ENCODE assay signal across 16 cellular contexts in genomic region chr7:7220821-7221220, GRCh38. TPM values are rescaled to one million over a fixed set of nuclear protein-coding genes. Genes with fewer than 3 reads are reported as not detected.
DNase-seq lines count a peak whose midpoint lies in the region; ATAC-seq and TF ChIP-seq lines count a peak whose summit lies in the region.
"Had no signal": no experiment of that assay in that cellular context is flagged by ENCODE, and none has a peak within 500 bp of the region (broad histone marks: within the 10 kb centered on the region; RNA-seq: fewer than 3 reads in every experiment).

No MANE protein-coding gene starts in this region.

- H4K8ac ChIP-seq in mesenchymal stem cell (ENCODE audit: low read length), result no peak overlapping the region

- peaks cover 30% of the 10 kb centered on the region for H3K4me1 ChIP-seq in ACC112 (ENCODE audit: control insufficient read depth, insufficient read depth, low read length, unreplicated experiment)
- peaks cover 16% of the 10 kb centered on the region for H3K4me1 ChIP-seq in mammary epithelial cell (ENCODE audit: insufficient read depth, low read length)
- no peaks in the 10 kb centered on the region for H3K4me1 ChIP-seq in mesenchymal stem cell (ENCODE audit: control insufficient read depth, insufficient read depth, low read depth, low read length)

- H2BK15ac ChIP-seq in mesenchymal stem cell (ENCODE audit: low read depth, poor library complexity, severe bottlenecking), result no peak overlapping the region

- no peak for TF ChIP-seq CTCF in mammary epithelial cell (conservative IDR thresholded peaks at IDR 0.05 in 1 of 2, IDR thresholded peaks at IDR 0.05 in 1 of 2; ENCODE audit: extremely low read depth in 1 of 2, insufficient read depth in 1 of 2, low read depth in 1 of 2, low read length in 2 of 2)

- peaks cover 17% of the 10 kb centered on the region for H3K79me1 ChIP-seq in mesenchymal stem cell (replicated peaks; ENCODE audit: low read length, poor library complexity, severe bottlenecking)

- H3K79me2 ChIP-seq in ACC112 (ENCODE audit: control insufficient read depth, insufficient read depth, low read length, unreplicated experiment) (peaks cover 29% of the 10 kb centered on the region), mammary epithelial cell (ENCODE audit: insufficient read depth, low read length) (peaks cover 49% of the 10 kb centered on the region)

- H3K36me3 ChIP-seq in ACC112 (ENCODE audit: insufficient read depth, low read length) (peaks cover 13% of the 10 kb centered on the region; the same call in 1 of the 2 replicates), mammary epithelial cell (ENCODE audit: insufficient read depth, low read length) (no peaks in the 10 kb centered on the region), mesenchymal stem cell (ENCODE audit: control insufficient read depth in 1 of 2, insufficient read depth in 2 of 2, low read depth in 1 of 2, low read length in 2 of 2) (peaks cover 3 to 42% of the 10 kb centered on the region in 2 experiments)

- H2AFZ ChIP-seq in ACC112 (ENCODE audit: low read length, unreplicated experiment), result peak overlapping the region; percentile 11
- no peak overlapping the region for H2AFZ ChIP-seq in mammary epithelial cell (ENCODE audit: low read depth, low read length)
- H2AFZ ChIP-seq in mesenchymal stem cell (ENCODE audit: low read depth, low read length), result no peak overlapping the region

- H4K20me1 ChIP-seq in mammary epithelial cell (ENCODE audit: insufficient read depth, low read length), result no peaks in the 10 kb centered on the region

- no peaks in the 10 kb centered on the region for H3K27me3 Mint-ChIP-seq in T-helper 2 cell treated with Interferon-gamma antibody and Interleukin-4, amounts not matched to agents 5 μg/mL and 100 μg/mL, for 36 hours (ENCODE audit: low read depth)

- H2BK12ac ChIP-seq in mesenchymal stem cell (ENCODE audit: low read length in 2 of 2), result no peak overlapping the region

- H3K27ac ChIP-seq in ACC112 (ENCODE audit: low read depth, low read length) (peak overlapping the region; percentile 69), mammary epithelial cell (ENCODE audit: insufficient read depth, low read depth, low read length) (peak overlapping the region; percentile 50), mesenchymal stem cell (ENCODE audit: low read length, poor library complexity, severe bottlenecking) (no peak overlapping the region)
- H3K27ac ChIP-seq: C4-2B, gastroesophageal sphincter, vagina had no signal

- H3K4me3 ChIP-seq in ACC112 (ENCODE audit: low read depth, low read length), result peak overlapping the region; percentile 55; the same call in 1 of the 2 replicates
- no peak overlapping the region for H3K4me3 ChIP-seq in mammary epithelial cell (replicated peaks in 1 of 3; ENCODE audit: insufficient read depth in 1 of 3, low read depth in 2 of 3, low read length in 3 of 3)
- no peak overlapping the region for H3K4me3 ChIP-seq in mesenchymal stem cell (ENCODE audit: insufficient read depth in 1 of 2, low read depth in 1 of 2, low read length in 2 of 2)
- H3K4me3 ChIP-seq: gastroesophageal sphincter, mucosa of descending colon, vagina had no signal

- no peak overlapping the region for H2BK5ac ChIP-seq in mesenchymal stem cell (ENCODE audit: low read depth, low read length, poor library complexity, severe bottlenecking)

- H3K9ac ChIP-seq in mammary epithelial cell (ENCODE audit: insufficient read depth, low read length), result no peak overlapping the region
- H3K9ac ChIP-seq in mesenchymal stem cell (ENCODE audit: low read length), result peak overlapping the region; percentile 23

- no peak overlapping the region for H3K23ac ChIP-seq in mesenchymal stem cell (ENCODE audit: low read length in 2 of 2)

- H3K9me3 ChIP-seq in mammary epithelial cell (replicated peaks; ENCODE audit: insufficient read depth, low read length), result no peaks in the 10 kb centered on the region
- H3K9me3 ChIP-seq in mesenchymal stem cell (ENCODE audit: control insufficient read depth, low read length), result peaks cover 6% of the 10 kb centered on the region
- H3K9me3 ChIP-seq: gastroesophageal sphincter, mucosa of descending colon, vagina had no signal

- DNase-seq in NCI-H226 (peak; percentile 1), mammary epithelial cell (no peak), mesenchymal stem cell (peak; percentile 77), cerebellum (ENCODE audit: low spot score) (no peak), CD1c-positive myeloid dendritic cell (ENCODE audit: extremely low spot score) (no peak)
- DNase-seq in T-helper 2 cell treated with Interferon-gamma antibody and Interleukin-4, amounts not matched to agents 5 μg/mL and 100 μg/mL, for 36 hours (ENCODE audit: low spot score), result no peak
- DNase-seq: DMS79; mucosa of descending colon; NCI-H1048; NCI-H510A treated with DMSO at 0.1 percent for 48 hours; stimulated activated CD4-positive, alpha-beta T cell treated with anti-CD3 and anti-CD28 coated beads, Interleukin-4, amount 100 ng/mL, for 24 hours had no signal

- CTCF ChIA-PET in mammary epithelial cell (lab: Charles Lee; ENCODE audit: low non-redundant PET), result no interaction called here

- no peak overlapping the region for H3K4ac ChIP-seq in mesenchymal stem cell (ENCODE audit: low read depth in 1 of 2, low read length in 2 of 2)

- BruUV-seq in mammary epithelial cell (replicated peaks; lab: Mats Ljungman, UMichigan), result no TSS peak

- H2BK120ac ChIP-seq in mesenchymal stem cell (ENCODE audit: low read depth, low read length), result no peak overlapping the region

- in situ Hi-C loops in mammary epithelial cell (cut with MboI; ENCODE audit: low sequenced_read_pairs in 2 of 2), result no loop called here

- H3K4me1 Mint-ChIP-seq in T-helper 2 cell treated with Interferon-gamma antibody and Interleukin-4, amounts not matched to agents 5 μg/mL and 100 μg/mL, for 36 hours (ENCODE audit: low read depth), result peaks cover 18% of the 10 kb centered on the region

- dilution Hi-C loops in mammary epithelial cell (cut with HindIII; ENCODE audit: low sequenced_read_pairs), result no loop called here

- peaks cover 63% of the 10 kb centered on the region for H3K36me3 Mint-ChIP-seq in T-helper 2 cell treated with Interferon-gamma antibody and Interleukin-4, amounts not matched to agents 5 μg/mL and 100 μg/mL, for 36 hours (ENCODE audit: low read depth)

- intact Hi-C loops in mammary epithelial cell (cut with micrococcal nuclease), result loop anchor here (2.0 kb wide), 1 partner anchor 38 kb away; the partner anchor contains the start of gene C1GALT1

- H2AK5ac ChIP-seq in mesenchymal stem cell (ENCODE audit: low read length, severe bottlenecking), result no peak overlapping the region

- no peak overlapping the region for H3K14ac ChIP-seq in mesenchymal stem cell (ENCODE audit: low read length in 2 of 2)

- H3K4me2 ChIP-seq in mammary epithelial cell (ENCODE audit: insufficient read depth, low read depth, low read length), result peak overlapping the region; percentile 61
- no peak overlapping the region for H3K4me2 ChIP-seq in mesenchymal stem cell (ENCODE audit: low read length, poor library complexity, severe bottlenecking)

- H3K27ac Mint-ChIP-seq in T-helper 2 cell treated with Interferon-gamma antibody and Interleukin-4, amounts not matched to agents 5 μg/mL and 100 μg/mL, for 36 hours, result no peak overlapping the region

- H3K4me3 Mint-ChIP-seq in T-helper 2 cell treated with Interferon-gamma antibody and Interleukin-4, amounts not matched to agents 5 μg/mL and 100 μg/mL, for 36 hours, result no peak overlapping the region

- ATAC-seq in GM18873 (IDR thresholded peaks at IDR 0.05; ENCODE audit: low FRiP score, unreplicated experiment), result no peak
- ATAC-seq: gastroesophageal sphincter, mucosa of descending colon had no signal

- no peak overlapping the region for H3K18ac ChIP-seq in mesenchymal stem cell (ENCODE audit: low read depth in 1 of 2, low read length in 2 of 2)

- WGBS in mammary epithelial cell (ENCODE audit: low coverage, missing lambda C conversion rate), result 84% methylated on average over 3 of the region's 3 CpGs
- WGBS in mesenchymal stem cell, result 18% methylated on average over 2 of the region's 3 CpGs

- H3K9me3 Mint-ChIP-seq in T-helper 2 cell treated with Interferon-gamma antibody and Interleukin-4, amounts not matched to agents 5 μg/mL and 100 μg/mL, for 36 hours, result peaks cover 9% of the 10 kb centered on the region

- H4K91ac ChIP-seq in mesenchymal stem cell (ENCODE audit: low read length), result no peak overlapping the region

- H3K27me3 ChIP-seq in ACC112 (ENCODE audit: insufficient read depth, low read length), result no peaks in the 10 kb centered on the region
- H3K27me3 ChIP-seq in mammary epithelial cell (ENCODE audit: insufficient read depth, low read length), result no peaks in the 10 kb centered on the region
- no peaks in the 10 kb centered on the region for H3K27me3 ChIP-seq in mesenchymal stem cell (ENCODE audit: control insufficient read depth in 1 of 2, insufficient read depth in 1 of 2, low read length in 2 of 2)
- H3K27me3 ChIP-seq: gastroesophageal sphincter, vagina had no signal

RNA-seq across cellular contexts. Expression of gene C1GALT1, which starts 38.5 kb away (rescaled TPM):
- total RNA-seq in mammary epithelial cell (10 to 100 TPM; 51.2 to 57.7 TPM), cerebellum (34.8 TPM)
- 27.5 TPM for polyA plus RNA-seq in mammary epithelial cell
- 25.5 TPM for polyA minus RNA-seq in mammary epithelial cell
- polyA plus RNA-seq in mesenchymal stem cell (2013, experiment 1 of 2), result 13.5 TPM
- 13.7 TPM for polyA plus RNA-seq in mesenchymal stem cell (2013, experiment 2 of 2)

Comparison
In these comparisons a context has a peak if more than half of its experiments do, and no peak if none do; other contexts are left out.
1. DNase-seq: peak in NCI-H226 (single experiment) and mesenchymal stem cell (single experiment); none in mammary epithelial cell (single experiment), cerebellum (single experiment), CD1c-positive myeloid dendritic cell (single experiment) and T-helper 2 cell treated with Interferon-gamma antibody and Interleukin-4, amounts not matched to agents 5 μg/mL and 100 μg/mL, for 36 hours (single experiment).